16 cellular contexts compared by ENCODE assay signal in the genomic region with DNA sequence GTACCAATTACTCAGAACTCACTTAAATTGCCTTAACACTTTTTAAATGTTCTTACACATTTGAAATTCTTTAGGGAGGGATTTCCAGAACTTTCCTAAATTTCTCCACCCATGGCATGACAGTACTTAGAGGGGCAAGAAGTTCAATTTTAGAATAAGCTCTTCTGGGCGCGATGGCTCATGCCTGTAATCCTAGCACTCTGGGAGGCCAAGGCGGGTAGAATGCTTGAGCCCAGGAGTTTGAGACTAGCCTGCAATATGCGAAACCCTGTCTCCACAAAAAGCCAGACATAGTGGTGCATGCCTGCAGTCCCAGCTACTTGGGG. TPM values are rescaled to one million over a fixed set of nuclear protein-coding genes. Genes with fewer than 3 reads are reported as not detected.
A peak's percentile ranks its signal among the peaks of the same experiment; 100 is the strongest.
DNase-seq lines count a peak whose midpoint lies in the region; ATAC-seq and TF ChIP-seq lines count a peak whose summit lies in the region.
"Had no signal": no experiment of that assay in that cellular context is flagged by ENCODE, and none has a peak within 500 bp of the region (broad histone marks: within the 10 kb centered on the region; RNA-seq: fewer than 3 reads in every experiment).

No MANE protein-coding gene starts in this region.

- no peak overlapping the region for H4K8ac ChIP-seq in mesenchymal stem cell (ENCODE audit: low read length)

- 95% methylated on average over 4 of the region's 4 CpGs for WGBS in mesenchymal stem cell
- WGBS in upper lobe of left lung, 2 donors: 85 to 87% methylated on average over 4 of the region's 4 CpGs

- TF ChIP-seq CTCF in upper lobe of left lung (IDR thresholded peaks at IDR 0.05) (no peak), right atrium auricular region (IDR thresholded peaks at IDR 0.05) (no peak)

- H3K9me3 Mint-ChIP-seq in CD8-positive, alpha-beta memory T cell: no peaks in the 10 kb centered on the region
- no peaks in the 10 kb centered on the region for H3K9me3 Mint-ChIP-seq in activated T-helper 17 cell treated with anti-CD3 and anti-CD28 coated beads, Interleukin-2, amount 50 U/mL, for 72 hours
- H3K9me3 Mint-ChIP-seq: CD4-positive, alpha-beta T cell had no signal

- H2BK120ac ChIP-seq in mesenchymal stem cell (ENCODE audit: low read depth, low read length): no peak overlapping the region

- H3K27me3 ChIP-seq in CD8-positive, alpha-beta memory T cell (ENCODE audit: insufficient read depth, low read length, poor library complexity, severe bottlenecking): no peaks in the 10 kb centered on the region
- no peaks in the 10 kb centered on the region for H3K27me3 ChIP-seq in mesenchymal stem cell (ENCODE audit: control insufficient read depth in 1 of 2, insufficient read depth in 1 of 2, low read length in 2 of 2)
- H3K27me3 ChIP-seq in subcutaneous abdominal adipose tissue (ENCODE audit: control insufficient read depth in 5 of 5, insufficient read depth in 4 of 5, low read length in 5 of 5): no peaks in the 10 kb centered on the region
- no peaks in the 10 kb centered on the region for H3K27me3 ChIP-seq in upper lobe of left lung
- H3K27me3 ChIP-seq in right atrium auricular region: no peaks in the 10 kb centered on the region

- H3K27ac ChIP-seq in CD8-positive, alpha-beta memory T cell (ENCODE audit: low read depth, low read length): peak overlapping the region; percentile 53
- H3K27ac ChIP-seq in mesenchymal stem cell (ENCODE audit: low read length, poor library complexity, severe bottlenecking) (peak overlapping the region; percentile 2), subcutaneous abdominal adipose tissue (ENCODE audit: low read depth, low read length) (peak overlapping the region; percentile 63), upper lobe of left lung (no peak overlapping the region), right atrium auricular region (no peak overlapping the region)
- H3K27ac ChIP-seq: KMS-11 had no signal

- no peak overlapping the region for H3K23ac ChIP-seq in mesenchymal stem cell (ENCODE audit: low read length in 2 of 2)

- no peak overlapping the region for H2AK5ac ChIP-seq in mesenchymal stem cell (ENCODE audit: low read length, severe bottlenecking)

- no peak for ATAC-seq in activated T-helper 17 cell treated with anti-CD3 and anti-CD28 coated beads, Interleukin-2, amount 50 U/mL, for 72 hours (replicated peaks)
- ATAC-seq in upper lobe of left lung (ENCODE audit: low FRiP score in 2 of 2): no peak

- CTCF ChIA-PET in CD8-positive, alpha-beta memory T cell (lab: Charles Lee): no interaction called here

- H3K36me3 Mint-ChIP-seq in CD8-positive, alpha-beta memory T cell: peaks cover 0 to 11% (median 3%) of the 10 kb centered on the region in 3 donors
- H3K36me3 Mint-ChIP-seq in activated T-helper 17 cell treated with anti-CD3 and anti-CD28 coated beads, Interleukin-2, amount 50 U/mL, for 72 hours (ENCODE audit: low read depth): no peaks in the 10 kb centered on the region

- no peak overlapping the region for H3K18ac ChIP-seq in mesenchymal stem cell (ENCODE audit: low read depth in 1 of 2, low read length in 2 of 2)

- POLR2A ChIA-PET in CD8-positive, alpha-beta memory T cell (lab: Charles Lee): interaction anchor here (0.6 kb wide), 1 partner anchor 95 kb away, joined by 7 read pairs; no protein-coding TSS in a partner anchor

- no peak overlapping the region for H3K4ac ChIP-seq in mesenchymal stem cell (ENCODE audit: low read depth in 1 of 2, low read length in 2 of 2)

- H3K4me1 Mint-ChIP-seq in CD8-positive, alpha-beta memory T cell: no peaks in the 10 kb centered on the region
- H3K4me1 Mint-ChIP-seq in activated T-helper 17 cell treated with anti-CD3 and anti-CD28 coated beads, Interleukin-2, amount 50 U/mL, for 72 hours: peaks cover 4% of the 10 kb centered on the region

- no peak overlapping the region for H2BK5ac ChIP-seq in mesenchymal stem cell (ENCODE audit: low read depth, low read length, poor library complexity, severe bottlenecking)

- no peak for TF ChIP-seq EP300 in upper lobe of left lung (IDR thresholded peaks at IDR 0.05)

- H3K14ac ChIP-seq in mesenchymal stem cell (ENCODE audit: low read length in 2 of 2): no peak overlapping the region

- no peak for DNase-seq in CD8-positive, alpha-beta memory T cell
- DNase-seq in mesenchymal stem cell (no peak), GDM1 (lab: John Stamatoyannopoulos, UW) (no peak), upper lobe of left lung (no peak), right atrium auricular region (ENCODE audit: low spot score) (no peak)
- DNase-seq: CD4-positive, alpha-beta T cell; GOT3; NCI-H1092 treated with DMSO at 0.1 percent for 48 hours; NCI-H187 treated with DMSO at 0.1 percent for 48 hours; NCI-H446; NCI-H748 treated with DMSO at 0.1 percent for 48 hours; SHP77 had no signal

- H3K27me3 Mint-ChIP-seq in CD8-positive, alpha-beta memory T cell: no peaks in the 10 kb centered on the region
- no peaks in the 10 kb centered on the region for H3K27me3 Mint-ChIP-seq in activated T-helper 17 cell treated with anti-CD3 and anti-CD28 coated beads, Interleukin-2, amount 50 U/mL, for 72 hours
- H3K27me3 Mint-ChIP-seq: CD4-positive, alpha-beta T cell had no signal

- no peak overlapping the region for H3K27ac Mint-ChIP-seq in CD8-positive, alpha-beta memory T cell
- H3K27ac Mint-ChIP-seq in activated T-helper 17 cell treated with anti-CD3 and anti-CD28 coated beads, Interleukin-2, amount 50 U/mL, for 72 hours: peak overlapping the region; percentile 56
- H3K27ac Mint-ChIP-seq: CD4-positive, alpha-beta T cell had no signal

- H3K4me3 ChIP-seq in CD8-positive, alpha-beta memory T cell (ENCODE audit: low read length): no peak overlapping the region
- H3K4me3 ChIP-seq in mesenchymal stem cell (ENCODE audit: insufficient read depth in 1 of 2, low read depth in 1 of 2, low read length in 2 of 2) (no peak overlapping the region), subcutaneous abdominal adipose tissue (ENCODE audit: low read depth in 1 of 5, low read length in 5 of 5) (no peak overlapping the region), upper lobe of left lung (no peak overlapping the region), right atrium auricular region (no peak overlapping the region)

- H2BK12ac ChIP-seq in mesenchymal stem cell (ENCODE audit: low read length in 2 of 2): no peak overlapping the region

- no peak for TF ChIP-seq POLR2A in upper lobe of left lung (IDR thresholded peaks at IDR 0.05)

- H3K4me3 Mint-ChIP-seq in CD8-positive, alpha-beta memory T cell: no peak overlapping the region
- H3K4me3 Mint-ChIP-seq in activated T-helper 17 cell treated with anti-CD3 and anti-CD28 coated beads, Interleukin-2, amount 50 U/mL, for 72 hours: no peak overlapping the region
- H3K4me3 Mint-ChIP-seq: CD4-positive, alpha-beta T cell had no signal

- H3K79me1 ChIP-seq in mesenchymal stem cell (replicated peaks; ENCODE audit: low read length, poor library complexity, severe bottlenecking): peaks cover 6% of the 10 kb centered on the region

- no peaks in the 10 kb centered on the region for H3K36me3 ChIP-seq in CD8-positive, alpha-beta memory T cell (ENCODE audit: insufficient read depth, low read length)
- H3K36me3 ChIP-seq in mesenchymal stem cell (ENCODE audit: control insufficient read depth in 1 of 2, insufficient read depth in 2 of 2, low read depth in 1 of 2, low read length in 2 of 2) (peaks cover 34 to 36% of the 10 kb centered on the region in 2 experiments), subcutaneous abdominal adipose tissue (ENCODE audit: control insufficient read depth in 5 of 5, insufficient read depth in 5 of 5, low read length in 5 of 5) (peaks cover 0 to 30% (median 26%) of the 10 kb centered on the region in 5 donors), upper lobe of left lung (peaks cover 0 to 19% (median 11%) of the 10 kb centered on the region in 4 donors), right atrium auricular region (peaks cover 21% of the 10 kb centered on the region)

- no peak overlapping the region for H3K9ac ChIP-seq in mesenchymal stem cell (ENCODE audit: low read length)
- no peak overlapping the region for H3K9ac ChIP-seq in subcutaneous abdominal adipose tissue (ENCODE audit: low read length in 5 of 5)
- H3K9ac ChIP-seq: KMS-11 had no signal

- H3K9me3 ChIP-seq in CD8-positive, alpha-beta memory T cell (ENCODE audit: low read length): no peaks in the 10 kb centered on the region
- H3K9me3 ChIP-seq in mesenchymal stem cell (ENCODE audit: control insufficient read depth, low read length) (no peaks in the 10 kb centered on the region), subcutaneous abdominal adipose tissue (ENCODE audit: control insufficient read depth in 5 of 5, low read length in 5 of 5) (no peaks in the 10 kb centered on the region), upper lobe of left lung (no peaks in the 10 kb centered on the region), right atrium auricular region (no peaks in the 10 kb centered on the region)

- no peak overlapping the region for H2BK15ac ChIP-seq in mesenchymal stem cell (ENCODE audit: low read depth, poor library complexity, severe bottlenecking)

- no peaks in the 10 kb centered on the region for H3K4me1 ChIP-seq in CD8-positive, alpha-beta memory T cell (ENCODE audit: insufficient read depth, low read length)
- H3K4me1 ChIP-seq in mesenchymal stem cell (ENCODE audit: control insufficient read depth, insufficient read depth, low read depth, low read length) (peaks cover 67% of the 10 kb centered on the region), subcutaneous abdominal adipose tissue (ENCODE audit: control insufficient read depth in 5 of 5, insufficient read depth in 5 of 5, low read length in 5 of 5) (peaks cover 0 to 34% (median 16%) of the 10 kb centered on the region in 5 donors), upper lobe of left lung (peaks cover 4 to 12% (median 9%) of the 10 kb centered on the region in 4 donors), right atrium auricular region (peaks cover 0 to 13% of the 10 kb centered on the region in 2 donors)

- H3K4me2 ChIP-seq in mesenchymal stem cell (ENCODE audit: low read length, poor library complexity, severe bottlenecking): no peak overlapping the region
- H3K4me2 ChIP-seq: KMS-11 had no signal

- H4K91ac ChIP-seq in mesenchymal stem cell (ENCODE audit: low read length): no peak overlapping the region

- H2AFZ ChIP-seq in mesenchymal stem cell (ENCODE audit: low read depth, low read length): no peak overlapping the region

RNA-seq across cellular contexts. Expression of a gene that starts 10.6 kb away (rescaled TPM):
- 1 to 10 TPM; 2.2 to 2.4 TPM for total RNA-seq in CD8-positive, alpha-beta memory T cell
- 2.2 TPM for polyA plus RNA-seq in CD8-positive, alpha-beta memory T cell
- 1 to 10 TPM; 2.5 to 6.7 TPM for total RNA-seq in activated T-helper 17 cell treated with anti-CD3 and anti-CD28 coated beads, Interleukin-2, amount 50 U/mL, for 72 hours
- polyA plus RNA-seq in mesenchymal stem cell (2013, experiment 1 of 2): 6.7 TPM
- 6.8 TPM for polyA plus RNA-seq in mesenchymal stem cell (2013, experiment 2 of 2)
- total RNA-seq in upper lobe of left lung: 10 to 100 TPM; 14.8 to 52.7 (median 25.2) TPM
- total RNA-seq in right atrium auricular region: 10 to 100 TPM; 33.7 to 45.8 TPM

RNA-seq across cellular contexts. Expression of a gene that starts 13.4 kb away (rescaled TPM):
- 1 to 10 TPM; 6.3 to 7.3 TPM for total RNA-seq in CD8-positive, alpha-beta memory T cell
- polyA plus RNA-seq in CD8-positive, alpha-beta memory T cell: 0.54 TPM
- 10 to 100 TPM in 1 of 2 donors, 1 to 10 TPM in 1; 9.5 to 13.7 TPM for total RNA-seq in activated T-helper 17 cell treated with anti-CD3 and anti-CD28 coated beads, Interleukin-2, amount 50 U/mL, for 72 hours
- 2.3 TPM for polyA plus RNA-seq in mesenchymal stem cell (2013, experiment 1 of 2)
- polyA plus RNA-seq in mesenchymal stem cell (2013, experiment 2 of 2): 2.1 TPM
- total RNA-seq in upper lobe of left lung: 10 to 100 TPM in 1 of 6 donors, 1 to 10 TPM in 5; 3.0 to 14.7 (median 5.3) TPM
- 1 to 10 TPM; 1.3 to 2.7 TPM for total RNA-seq in right atrium auricular region

RNA-seq across cellular contexts. Expression of a gene that starts 13.5 kb away (rescaled TPM):
- total RNA-seq in CD8-positive, alpha-beta memory T cell: 100 to 1,000 TPM; 147 TPM
- 52.1 TPM for polyA plus RNA-seq in CD8-positive, alpha-beta memory T cell
- 100 to 1,000 TPM; 156 to 183 TPM for total RNA-seq in activated T-helper 17 cell treated with anti-CD3 and anti-CD28 coated beads, Interleukin-2, amount 50 U/mL, for 72 hours
- polyA plus RNA-seq in mesenchymal stem cell (2013, experiment 1 of 2): 46.3 TPM
- polyA plus RNA-seq in mesenchymal stem cell (2013, experiment 2 of 2): 48.3 TPM
- total RNA-seq in upper lobe of left lung: 100 to 1,000 TPM in 1 of 6 donors, 10 to 100 TPM in 5; 41.4 to 235 (median 66.2) TPM
- 10 to 100 TPM; 26.8 to 35.5 TPM for total RNA-seq in right atrium auricular region

RNA-seq across cellular contexts. Expression of a gene that starts 30.0 kb away (rescaled TPM):
- total RNA-seq in CD8-positive, alpha-beta memory T cell: not detected
- not detected for polyA plus RNA-seq in CD8-positive, alpha-beta memory T cell
- not detected for total RNA-seq in activated T-helper 17 cell treated with anti-CD3 and anti-CD28 coated beads, Interleukin-2, amount 50 U/mL, for 72 hours
- 0.26 TPM for polyA plus RNA-seq in mesenchymal stem cell (2013, experiment 1 of 2)
- polyA plus RNA-seq in mesenchymal stem cell (2013, experiment 2 of 2): 0.18 TPM
- total RNA-seq in upper lobe of left lung (under 1 TPM in 2 of 6 donors, not detected in 4; 0.14 to 0.84 TPM), right atrium auricular region (under 1 TPM in 1 of 2 donors, not detected in 1; 0.55 TPM)
- total RNA-seq: CD4-positive, alpha-beta T cell; MCF 10A had no signal

RNA-seq across cellular contexts. Expression of a gene that starts 31.8 kb away (rescaled TPM):
- total RNA-seq in CD8-positive, alpha-beta memory T cell: under 1 TPM in 1 of 2 experiments, not detected in 1; 0.04 TPM
- polyA plus RNA-seq in CD8-positive, alpha-beta memory T cell: not detected
- total RNA-seq in activated T-helper 17 cell treated with anti-CD3 and anti-CD28 coated beads, Interleukin-2, amount 50 U/mL, for 72 hours: under 1 TPM; 0.05 to 0.39 TPM
- 0.73 TPM for polyA plus RNA-seq in mesenchymal stem cell (2013, experiment 1 of 2)
- polyA plus RNA-seq in mesenchymal stem cell (2013, experiment 2 of 2): 0.63 TPM
- total RNA-seq in upper lobe of left lung (10 to 100 TPM in 1 of 6 donors, 1 to 10 TPM in 5; 2.1 to 40.9 (median 4.3) TPM), right atrium auricular region (10 to 100 TPM in 1 of 2 donors, 1 to 10 TPM in 1; 7.0 to 13.4 TPM)
- total RNA-seq: MCF 10A had no signal

Comparison
In these comparisons a context has a peak if more than half of its experiments do, and no peak if none do; other contexts are left out.
1. H3K27ac ChIP-seq: peak in CD8-positive, alpha-beta memory T cell (single experiment), mesenchymal stem cell (single experiment) and subcutaneous abdominal adipose tissue (single experiment); none in upper lobe of left lung (0 of 4) and right atrium auricular region (0 of 2).